ENCODE assay signal across 8 cellular contexts in genomic region chr2:218218409-218219185, GRCh38. TPM values are rescaled to one million over a fixed set of nuclear protein-coding genes. Genes with fewer than 3 reads are reported as not detected.
DNase-seq lines count a peak whose midpoint lies in the region; ATAC-seq, FAIRE-seq and TF ChIP-seq lines count a peak whose summit lies in the region.

No MANE protein-coding gene starts in this region.

- H3K9ac ChIP-seq in HepG2 (ENCODE audit: insufficient read depth, low read depth, low read length), result peak overlapping the region; percentile 83

- H3K27ac ChIP-seq in HepG2 (ENCODE audit: extremely low read length, insufficient read depth, low read length), result no peak overlapping the region
- H3K27ac ChIP-seq in tibial artery, result peak overlapping the region; percentile 94 to 99

- peaks cover 12% of the 10 kb centered on the region; the same call in 1 of the 2 replicates for H4K20me1 ChIP-seq in HepG2 (ENCODE audit: insufficient read depth, low read length)

- CTCF ChIA-PET in HepG2 (lab: Yijun Ruan, JAX; ENCODE audit: low intra/inter-chr PET ratio, low total read pairs), result no interaction called here

- in situ Hi-C loops in HepG2 (cut with HindIII; ENCODE audit: extremely low pct_ligation_motif_present, low pct_unique_long_range_greater_than_20kb), result no loop called here

- no peak for TF ChIP-seq RAD21 in HepG2 (CRISPR knock-in tag; IDR thresholded peaks at IDR 0.05)

- H2AFZ ChIP-seq in HepG2 (ENCODE audit: low read length), result no peak overlapping the region

- no TSS peak for BruUV-seq in HepG2 (replicated peaks; lab: Mats Ljungman, UMichigan)

- H3K9me3 ChIP-seq in HepG2 (ENCODE audit: low read length) (no peaks in the 10 kb centered on the region), tibial artery (no peaks in the 10 kb centered on the region)

- peak overlapping the region; percentile 74 for H3K4me3 ChIP-seq in GM12865 (ENCODE audit: low read depth, low read length)
- H3K4me3 ChIP-seq in Jurkat, Clone E6-1 (ENCODE audit: low read length), result peak overlapping the region; percentile 96
- H3K4me3 ChIP-seq in HepG2 (replicated peaks in 1 of 3; ENCODE audit: insufficient read depth in 1 of 3, low read depth in 2 of 3, low read length in 3 of 3), result peak overlapping the region; percentile 87 to 96 (median 93)
- peak overlapping the region; percentile 98 to 99 for H3K4me3 ChIP-seq in tibial artery

- H3K4me1 ChIP-seq in HepG2 (ENCODE audit: insufficient read depth, low read length) (peaks cover 54% of the 10 kb centered on the region), tibial artery (peaks cover 0 to 63% (median 48%) of the 10 kb centered on the region in 4 donors)

- H3K4me2 ChIP-seq in HepG2 (ENCODE audit: low read depth, low read length), result peak overlapping the region; percentile 68

- H3K36me3 Mint-ChIP-seq in activated naive CD4-positive, alpha-beta T cell treated with anti-CD3 and anti-CD28 coated beads, Interleukin-2, amount 50 U/mL, for 72 hours, result peaks cover 40 to 65% of the 10 kb centered on the region in 2 donors

- FAIRE-seq in HepG2 (lab: Jason Lieb, UNC), result no peak

- POLR2A ChIA-PET in HepG2 (lab: Yijun Ruan, JAX), result interaction anchor here (0.6 kb wide), 1 partner anchor 171 kb away, joined by 3 read pairs; no protein-coding TSS in a partner anchor

- no peaks in the 10 kb centered on the region for H3K9me3 Mint-ChIP-seq in activated naive CD4-positive, alpha-beta T cell treated with anti-CD3 and anti-CD28 coated beads, Interleukin-2, amount 50 U/mL, for 72 hours

- intact Hi-C loops in HepG2 (cut with micrococcal nuclease; ENCODE audit: unreplicated experiment) (loop anchor here (5.0 kb wide), 1 partner anchor 54 kb away; the partner anchor contains the start of genes AAMP and PNKD), tibial artery (cut with DNase I; ENCODE audit: low total_unique reads) (loop anchor here (10.0 kb wide), 1 partner anchor 46 kb away; the partner anchor contains the start of gene GPBAR1)

- TF ChIP-seq EP300 in HepG2 (IDR thresholded peaks at IDR 0.05; ENCODE audit: low read depth in 2 of 2, low read length in 2 of 2) (no peak), HepG2 (CRISPR knock-in tag; IDR thresholded peaks at IDR 0.05; ENCODE audit: borderline replicate concordance) (no peak)

- TF ChIP-seq CTCF in GM12865 (IDR thresholded peaks at IDR 0.05; ENCODE audit: insufficient read depth, low read depth, low read length, missing control alignments), result no peak
- TF ChIP-seq CTCF in HepG2 (CRISPR knock-in tag; IDR thresholded peaks at IDR 0.05), result no peak
- TF ChIP-seq CTCF in tibial artery (IDR thresholded peaks at IDR 0.05), result no peak

- H3K27ac Mint-ChIP-seq in activated naive CD4-positive, alpha-beta T cell treated with anti-CD3 and anti-CD28 coated beads, Interleukin-2, amount 50 U/mL, for 72 hours, result peak overlapping the region; percentile 94 to 97

- peaks cover 63% of the 10 kb centered on the region for H3K79me2 ChIP-seq in HepG2 (ENCODE audit: insufficient read depth, low read length)

- peak; percentile 32 for ATAC-seq in GM21526 (IDR thresholded peaks at IDR 0.05; ENCODE audit: low FRiP score, unreplicated experiment)
- peak in 1 of 2 donors; percentile 33 for ATAC-seq in activated naive CD4-positive, alpha-beta T cell treated with anti-CD3 and anti-CD28 coated beads, Interleukin-2, amount 50 U/mL, for 72 hours
- no peak for ATAC-seq in HepG2
- ATAC-seq in HG03469 (IDR thresholded peaks at IDR 0.05; ENCODE audit: unreplicated experiment), result no peak

- peak; percentile 68 for DNase-seq in GM12865 (ENCODE audit: low read depth)
- peak; percentile 69 for DNase-seq in Jurkat, Clone E6-1 (ENCODE audit: low read depth, low spot score)
- DNase-seq in activated naive CD4-positive, alpha-beta T cell treated with anti-CD3 and anti-CD28 coated beads, Interleukin-2, amount 50 U/mL, for 72 hours (ENCODE audit: low spot score in 2 of 2), result no peak
- DNase-seq in HepG2 (ENCODE audit: low spot score), result no peak
- DNase-seq in tibial artery, result no peak
- DNase-seq in SHP77 treated with DMSO at 0.1 percent for 48 hours (lab: John Stamatoyannopoulos, UW), result no peak

- 49% methylated on average over 3 of the region's 3 CpGs for WGBS in HepG2 (ENCODE audit: low lambda C conversion rate)

- H3K27me3 ChIP-seq in HepG2 (ENCODE audit: control insufficient read depth in 1 of 2, insufficient read depth in 2 of 2, low read length in 2 of 2) (no peaks in the 10 kb centered on the region; a peak in 1 of 5 replicates), tibial artery (no peaks in the 10 kb centered on the region)

- no peak for TF ChIP-seq POLR2A in HepG2 (IDR thresholded peaks at IDR 0.05; ENCODE audit: insufficient read depth in 1 of 2, low read depth in 2 of 2, low read length in 2 of 2)

- peaks cover 2 to 30% of the 10 kb centered on the region in 2 experiments; a peak in 3 of 5 replicates for H3K36me3 ChIP-seq in HepG2 (replicated peaks in 1 of 2; ENCODE audit: control insufficient read depth in 1 of 2, insufficient read depth in 2 of 2, low read length in 2 of 2)
- no peaks in the 10 kb centered on the region for H3K36me3 ChIP-seq in tibial artery

RNA-seq across cellular contexts. Expression of gene ARPC2, which starts 1.6 kb away (rescaled TPM):
- polyA plus RNA-seq in Jurkat, Clone E6-1 (2012; ENCODE audit: insufficient read depth, insufficient read length), result 511 TPM
- total RNA-seq in activated naive CD4-positive, alpha-beta T cell treated with anti-CD3 and anti-CD28 coated beads, Interleukin-2, amount 50 U/mL, for 72 hours, result 100 to 1,000 TPM; 567 to 656 TPM
- total RNA-seq in HepG2 (2016; rRNA removed; fragmentation: Illumina TruSeq; extraction: Trizol), result 168 and 201 TPM in 2 replicates
- total RNA-seq in HepG2 (2016; cell fraction: cytosol; rRNA removed; fragmentation: Illumina TruSeq; extraction: Trizol; ENCODE audit: low read depth), result 312 and 330 TPM in 2 replicates
- total RNA-seq in HepG2 (2016; cell fraction: insoluble cytoplasmic fraction; rRNA removed; fragmentation: Illumina TruSeq; extraction: Trizol), result 163 and 189 TPM in 2 replicates
- total RNA-seq in HepG2 (2016; cell fraction: membrane; rRNA removed; fragmentation: Illumina TruSeq; extraction: Trizol), result 389 and 391 TPM in 2 replicates
- 103 and 109 TPM in 2 replicates for total RNA-seq in HepG2 (2016; cell fraction: nucleus; rRNA removed; fragmentation: Illumina TruSeq; extraction: Trizol)
- 257 and 303 TPM in 2 replicates for polyA plus RNA-seq in HepG2 (2011; rRNA removed)
- 184 and 199 TPM in 2 replicates for polyA plus RNA-seq in HepG2 (2011; cell fraction: cytosol; rRNA removed)
- 103 and 125 TPM in 2 replicates for polyA plus RNA-seq in HepG2 (2011; cell fraction: nucleus; rRNA removed)
- 165 and 176 TPM in 2 replicates for polyA plus RNA-seq in HepG2 (2012)
- polyA plus RNA-seq in HepG2 (2016; cell fraction: cytosol; fragmentation: Illumina TruSeq; extraction: Trizol; ENCODE audit: low read depth), result 614 and 653 TPM in 2 replicates
- 342 and 343 TPM in 2 replicates for polyA plus RNA-seq in HepG2 (2016; cell fraction: insoluble cytoplasmic fraction; fragmentation: Illumina TruSeq; extraction: Trizol; ENCODE audit: low read depth)
- polyA plus RNA-seq in HepG2 (2016; cell fraction: membrane; fragmentation: Illumina TruSeq; extraction: Trizol; ENCODE audit: low read depth), result 586 and 613 TPM in 2 replicates
- polyA plus RNA-seq in HepG2 (2016; cell fraction: nucleus; fragmentation: Illumina TruSeq; extraction: Trizol; ENCODE audit: insufficient read depth, low read depth), result 218 and 223 TPM in 2 replicates
- 153 and 196 TPM in 2 replicates for polyA minus RNA-seq in HepG2 (2011; rRNA and poly(A)+ RNA removed; ENCODE audit: low replicate concordance)
- polyA minus RNA-seq in HepG2 (2011; cell fraction: cytosol; rRNA and poly(A)+ RNA removed), result 74.9 and 88.0 TPM in 2 replicates
- 166 and 173 TPM in 2 replicates for polyA minus RNA-seq in HepG2 (2011; cell fraction: nucleus; rRNA and poly(A)+ RNA removed)

RNA-seq across cellular contexts. Expression of gene GPBAR1, which starts 42.2 kb away (rescaled TPM):
- not detected for polyA plus RNA-seq in Jurkat, Clone E6-1 (2012; ENCODE audit: insufficient read depth, insufficient read length)
- total RNA-seq in activated naive CD4-positive, alpha-beta T cell treated with anti-CD3 and anti-CD28 coated beads, Interleukin-2, amount 50 U/mL, for 72 hours, result under 1 TPM; 0.46 to 0.88 TPM
- total RNA-seq in HepG2 (2016; rRNA removed; fragmentation: Illumina TruSeq; extraction: Trizol), result 0.09 TPM in 1 of 2 replicates, not detected in the other
- total RNA-seq in HepG2 (2016; cell fraction: cytosol; rRNA removed; fragmentation: Illumina TruSeq; extraction: Trizol; ENCODE audit: low read depth), result not detected in 2 replicates
- total RNA-seq in HepG2 (2016; cell fraction: insoluble cytoplasmic fraction; rRNA removed; fragmentation: Illumina TruSeq; extraction: Trizol), result 0.15 TPM in 1 of 2 replicates, not detected in the other
- 0.17 TPM in 1 of 2 replicates, not detected in the other for total RNA-seq in HepG2 (2016; cell fraction: membrane; rRNA removed; fragmentation: Illumina TruSeq; extraction: Trizol)
- total RNA-seq in HepG2 (2016; cell fraction: nucleus; rRNA removed; fragmentation: Illumina TruSeq; extraction: Trizol), result 0.25 and 0.38 TPM in 2 replicates
- polyA plus RNA-seq in HepG2 (2011; rRNA removed), result 0.05 and 0.09 TPM in 2 replicates
- polyA plus RNA-seq in HepG2 (2011; cell fraction: cytosol; rRNA removed), result 0.05 and 0.12 TPM in 2 replicates
- polyA plus RNA-seq in HepG2 (2011; cell fraction: nucleus; rRNA removed), result 0.45 and 0.68 TPM in 2 replicates
- polyA plus RNA-seq in HepG2 (2012), result 0.09 and 0.11 TPM in 2 replicates
- 0.08 and 0.22 TPM in 2 replicates for polyA plus RNA-seq in HepG2 (2016; cell fraction: cytosol; fragmentation: Illumina TruSeq; extraction: Trizol; ENCODE audit: low read depth)
- polyA plus RNA-seq in HepG2 (2016; cell fraction: insoluble cytoplasmic fraction; fragmentation: Illumina TruSeq; extraction: Trizol; ENCODE audit: low read depth), result 0.16 TPM in 1 of 2 replicates, not detected in the other
- polyA plus RNA-seq in HepG2 (2016; cell fraction: membrane; fragmentation: Illumina TruSeq; extraction: Trizol; ENCODE audit: low read depth), result 0.22 and 0.27 TPM in 2 replicates
- not detected in 2 replicates for polyA plus RNA-seq in HepG2 (2016; cell fraction: nucleus; fragmentation: Illumina TruSeq; extraction: Trizol; ENCODE audit: insufficient read depth, low read depth)
- 0.12 and 1.2 TPM in 2 replicates for polyA minus RNA-seq in HepG2 (2011; rRNA and poly(A)+ RNA removed; ENCODE audit: low replicate concordance)
- polyA minus RNA-seq in HepG2 (2011; cell fraction: cytosol; rRNA and poly(A)+ RNA removed), result not detected in 2 replicates
- 1.2 and 1.5 TPM in 2 replicates for polyA minus RNA-seq in HepG2 (2011; cell fraction: nucleus; rRNA and poly(A)+ RNA removed)

RNA-seq across cellular contexts. Expression of gene AAMP, which starts 51.3 kb away (rescaled TPM):
- 145 TPM for polyA plus RNA-seq in Jurkat, Clone E6-1 (2012; ENCODE audit: insufficient read depth, insufficient read length)
- 10 to 100 TPM; 67.7 to 68.4 TPM for total RNA-seq in activated naive CD4-positive, alpha-beta T cell treated with anti-CD3 and anti-CD28 coated beads, Interleukin-2, amount 50 U/mL, for 72 hours
- 186 and 241 TPM in 2 replicates for total RNA-seq in HepG2 (2016; rRNA removed; fragmentation: Illumina TruSeq; extraction: Trizol)
- total RNA-seq in HepG2 (2016; cell fraction: cytosol; rRNA removed; fragmentation: Illumina TruSeq; extraction: Trizol; ENCODE audit: low read depth), result 26.6 and 29.2 TPM in 2 replicates
- 202 and 247 TPM in 2 replicates for total RNA-seq in HepG2 (2016; cell fraction: insoluble cytoplasmic fraction; rRNA removed; fragmentation: Illumina TruSeq; extraction: Trizol)
- 56.8 and 59.3 TPM in 2 replicates for total RNA-seq in HepG2 (2016; cell fraction: membrane; rRNA removed; fragmentation: Illumina TruSeq; extraction: Trizol)
- total RNA-seq in HepG2 (2016; cell fraction: nucleus; rRNA removed; fragmentation: Illumina TruSeq; extraction: Trizol), result 85.4 and 91.7 TPM in 2 replicates
- 110 and 119 TPM in 2 replicates for polyA plus RNA-seq in HepG2 (2011; rRNA removed)
- polyA plus RNA-seq in HepG2 (2011; cell fraction: cytosol; rRNA removed), result 138 and 202 TPM in 2 replicates
- 161 and 181 TPM in 2 replicates for polyA plus RNA-seq in HepG2 (2011; cell fraction: nucleus; rRNA removed)
- 99.2 and 104 TPM in 2 replicates for polyA plus RNA-seq in HepG2 (2012)
- 13.9 and 16.0 TPM in 2 replicates for polyA plus RNA-seq in HepG2 (2016; cell fraction: cytosol; fragmentation: Illumina TruSeq; extraction: Trizol; ENCODE audit: low read depth)
- polyA plus RNA-seq in HepG2 (2016; cell fraction: insoluble cytoplasmic fraction; fragmentation: Illumina TruSeq; extraction: Trizol; ENCODE audit: low read depth), result 224 and 231 TPM in 2 replicates
- 30.9 and 33.2 TPM in 2 replicates for polyA plus RNA-seq in HepG2 (2016; cell fraction: membrane; fragmentation: Illumina TruSeq; extraction: Trizol; ENCODE audit: low read depth)
- 127 and 131 TPM in 2 replicates for polyA plus RNA-seq in HepG2 (2016; cell fraction: nucleus; fragmentation: Illumina TruSeq; extraction: Trizol; ENCODE audit: insufficient read depth, low read depth)
- 41.5 and 143 TPM in 2 replicates for polyA minus RNA-seq in HepG2 (2011; rRNA and poly(A)+ RNA removed; ENCODE audit: low replicate concordance)
- 58.2 and 63.3 TPM in 2 replicates for polyA minus RNA-seq in HepG2 (2011; cell fraction: cytosol; rRNA and poly(A)+ RNA removed)
- polyA minus RNA-seq in HepG2 (2011; cell fraction: nucleus; rRNA and poly(A)+ RNA removed), result 39.9 and 43.6 TPM in 2 replicates

RNA-seq across cellular contexts. Expression of gene PNKD, which starts 51.7 kb away (rescaled TPM):
- 52.3 TPM for polyA plus RNA-seq in Jurkat, Clone E6-1 (2012; ENCODE audit: insufficient read depth, insufficient read length)
- 10 to 100 TPM; 25.1 to 30.4 TPM for total RNA-seq in activated naive CD4-positive, alpha-beta T cell treated with anti-CD3 and anti-CD28 coated beads, Interleukin-2, amount 50 U/mL, for 72 hours
- 50.0 and 55.9 TPM in 2 replicates for total RNA-seq in HepG2 (2016; rRNA removed; fragmentation: Illumina TruSeq; extraction: Trizol)
- 21.6 and 27.3 TPM in 2 replicates for total RNA-seq in HepG2 (2016; cell fraction: cytosol; rRNA removed; fragmentation: Illumina TruSeq; extraction: Trizol; ENCODE audit: low read depth)
- total RNA-seq in HepG2 (2016; cell fraction: insoluble cytoplasmic fraction; rRNA removed; fragmentation: Illumina TruSeq; extraction: Trizol), result 48.3 and 59.8 TPM in 2 replicates
- total RNA-seq in HepG2 (2016; cell fraction: membrane; rRNA removed; fragmentation: Illumina TruSeq; extraction: Trizol), result 30.6 and 30.7 TPM in 2 replicates
- total RNA-seq in HepG2 (2016; cell fraction: nucleus; rRNA removed; fragmentation: Illumina TruSeq; extraction: Trizol), result 34.2 and 39.5 TPM in 2 replicates
- 78.0 and 80.4 TPM in 2 replicates for polyA plus RNA-seq in HepG2 (2011; rRNA removed)
- 48.4 and 76.6 TPM in 2 replicates for polyA plus RNA-seq in HepG2 (2011; cell fraction: cytosol; rRNA removed)
- polyA plus RNA-seq in HepG2 (2011; cell fraction: nucleus; rRNA removed), result 76.3 and 77.5 TPM in 2 replicates
- polyA plus RNA-seq in HepG2 (2012), result 59.5 and 60.9 TPM in 2 replicates
- 24.9 and 29.3 TPM in 2 replicates for polyA plus RNA-seq in HepG2 (2016; cell fraction: cytosol; fragmentation: Illumina TruSeq; extraction: Trizol; ENCODE audit: low read depth)
- polyA plus RNA-seq in HepG2 (2016; cell fraction: insoluble cytoplasmic fraction; fragmentation: Illumina TruSeq; extraction: Trizol; ENCODE audit: low read depth), result 58.0 and 59.1 TPM in 2 replicates
- 31.6 and 35.4 TPM in 2 replicates for polyA plus RNA-seq in HepG2 (2016; cell fraction: membrane; fragmentation: Illumina TruSeq; extraction: Trizol; ENCODE audit: low read depth)
- 73.5 and 80.9 TPM in 2 replicates for polyA plus RNA-seq in HepG2 (2016; cell fraction: nucleus; fragmentation: Illumina TruSeq; extraction: Trizol; ENCODE audit: insufficient read depth, low read depth)
- 33.3 and 44.2 TPM in 2 replicates for polyA minus RNA-seq in HepG2 (2011; rRNA and poly(A)+ RNA removed; ENCODE audit: low replicate concordance)
- 15.5 and 20.7 TPM in 2 replicates for polyA minus RNA-seq in HepG2 (2011; cell fraction: cytosol; rRNA and poly(A)+ RNA removed)
- 9.7 and 10.9 TPM in 2 replicates for polyA minus RNA-seq in HepG2 (2011; cell fraction: nucleus; rRNA and poly(A)+ RNA removed)

RNA-seq across cellular contexts. Expression of gene CXCR1, which starts 51.8 kb away (rescaled TPM):
- not detected for polyA plus RNA-seq in Jurkat, Clone E6-1 (2012; ENCODE audit: insufficient read depth, insufficient read length)
- not detected for total RNA-seq in activated naive CD4-positive, alpha-beta T cell treated with anti-CD3 and anti-CD28 coated beads, Interleukin-2, amount 50 U/mL, for 72 hours
- total RNA-seq in HepG2 (2016; rRNA removed; fragmentation: Illumina TruSeq; extraction: Trizol), result not detected in 2 replicates
- total RNA-seq in HepG2 (2016; cell fraction: cytosol; rRNA removed; fragmentation: Illumina TruSeq; extraction: Trizol; ENCODE audit: low read depth), result not detected in 2 replicates
- not detected in 2 replicates for total RNA-seq in HepG2 (2016; cell fraction: insoluble cytoplasmic fraction; rRNA removed; fragmentation: Illumina TruSeq; extraction: Trizol)
- not detected in 2 replicates for total RNA-seq in HepG2 (2016; cell fraction: membrane; rRNA removed; fragmentation: Illumina TruSeq; extraction: Trizol)
- total RNA-seq in HepG2 (2016; cell fraction: nucleus; rRNA removed; fragmentation: Illumina TruSeq; extraction: Trizol), result not detected in 2 replicates
- not detected in 2 replicates for polyA plus RNA-seq in HepG2 (2011; rRNA removed)
- not detected in 2 replicates for polyA plus RNA-seq in HepG2 (2011; cell fraction: cytosol; rRNA removed)
- not detected in 2 replicates for polyA plus RNA-seq in HepG2 (2011; cell fraction: nucleus; rRNA removed)
- polyA plus RNA-seq in HepG2 (2012), result not detected in 2 replicates
- not detected in 2 replicates for polyA plus RNA-seq in HepG2 (2016; cell fraction: cytosol; fragmentation: Illumina TruSeq; extraction: Trizol; ENCODE audit: low read depth)
- polyA plus RNA-seq in HepG2 (2016; cell fraction: insoluble cytoplasmic fraction; fragmentation: Illumina TruSeq; extraction: Trizol; ENCODE audit: low read depth), result not detected in 2 replicates
- not detected in 2 replicates for polyA plus RNA-seq in HepG2 (2016; cell fraction: membrane; fragmentation: Illumina TruSeq; extraction: Trizol; ENCODE audit: low read depth)
- not detected in 2 replicates for polyA plus RNA-seq in HepG2 (2016; cell fraction: nucleus; fragmentation: Illumina TruSeq; extraction: Trizol; ENCODE audit: insufficient read depth, low read depth)
- polyA minus RNA-seq in HepG2 (2011; rRNA and poly(A)+ RNA removed; ENCODE audit: low replicate concordance), result not detected in 2 replicates
- not detected in 2 replicates for polyA minus RNA-seq in HepG2 (2011; cell fraction: cytosol; rRNA and poly(A)+ RNA removed)
- polyA minus RNA-seq in HepG2 (2011; cell fraction: nucleus; rRNA and poly(A)+ RNA removed), result not detected in 2 replicates

Comparison
In these comparisons a context has a peak if more than half of its experiments do, and no peak if none do; other contexts are left out.
1. DNase-seq: peak in GM12865 (single experiment) and Jurkat, Clone E6-1 (single experiment); none in activated naive CD4-positive, alpha-beta T cell treated with anti-CD3 and anti-CD28 coated beads, Interleukin-2, amount 50 U/mL, for 72 hours (0 of 2), HepG2 (single experiment), tibial artery (0 of 2) and SHP77 treated with DMSO at 0.1 percent for 48 hours (single experiment).
2. Peak in every context shown above with its lines, with median percentiles within 50 percentile points of each other: H3K4me3 ChIP-seq.